In genomic region chr1:107058245-107059032, GRCh38 we compare ENCODE assay signal across 1 cellular context.
TF ChIP-seq lines count a peak whose summit lies in the region.

No MANE protein-coding gene starts in this region.

TF ChIP-seq in HCT116, 20 proteins besides CTCF, POLR2A, EP300 and RAD21 (continued from another document):
- TF ChIP-seq REST (IDR thresholded peaks at IDR 0.05; ENCODE audit: low read depth) (no peak), POLR2AphosphoS5 (IDR thresholded peaks at IDR 0.05; ENCODE audit: low read depth, low read length) (no peak), CEBPB (IDR thresholded peaks at IDR 0.05; ENCODE audit: low read depth) (no peak), SIN3A (IDR thresholded peaks at IDR 0.05; ENCODE audit: low read depth) (no peak)
